13 cellular contexts compared by ENCODE assay signal in the genomic region with DNA sequence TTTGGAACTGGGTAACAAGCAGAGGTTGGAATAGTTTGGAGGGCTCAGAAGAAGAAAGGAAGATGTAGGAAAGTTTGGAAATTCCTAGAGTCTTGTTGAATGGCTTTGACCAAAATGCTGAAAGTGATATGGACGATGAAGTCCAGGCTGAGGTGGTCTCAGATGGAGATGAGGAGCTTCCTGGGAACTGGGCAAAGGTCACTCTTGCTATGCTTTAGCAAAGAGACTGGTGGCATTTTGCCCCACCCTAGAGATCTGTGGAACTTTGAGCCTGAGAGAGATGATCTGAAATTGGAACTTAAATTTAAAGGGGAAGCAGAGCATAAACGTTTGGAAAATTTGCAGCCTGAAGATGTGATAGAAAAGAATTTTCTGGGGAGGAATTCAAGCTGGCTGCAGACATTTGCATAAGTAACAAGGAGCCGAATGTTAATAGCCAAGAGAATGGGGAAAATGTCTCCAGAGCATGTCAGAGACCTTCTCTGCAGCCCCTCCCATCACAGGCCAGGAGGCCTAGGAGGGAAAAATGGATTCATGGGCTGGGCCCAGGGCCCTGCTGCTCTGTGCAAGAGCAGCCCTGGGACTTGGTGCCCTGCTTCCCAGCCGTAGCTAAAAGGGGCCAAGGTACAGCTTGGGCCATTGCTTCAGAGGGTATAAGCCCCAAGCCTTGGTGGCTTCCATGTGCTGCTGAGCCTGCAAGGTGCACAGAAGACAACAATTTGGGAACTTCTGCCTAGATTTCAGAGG. TPM values are rescaled to one million over a fixed set of nuclear protein-coding genes. Genes with fewer than 3 reads are reported as not detected.
A peak's percentile ranks its signal among the peaks of the same experiment; 100 is the strongest.
DNase-seq lines count a peak whose midpoint lies in the region; ATAC-seq and TF ChIP-seq lines count a peak whose summit lies in the region.
"Had no signal": no experiment of that assay in that cellular context is flagged by ENCODE, and none has a peak within 500 bp of the region (broad histone marks: within the 10 kb centered on the region; RNA-seq: fewer than 3 reads in every experiment).

No MANE protein-coding gene starts in this region.

- H3K9me3 Mint-ChIP-seq in activated CD4-positive, alpha-beta T cell treated with anti-CD3 and anti-CD28 coated beads, Interleukin-2, amount 10 ng/mL, durations not matched to agents 24 days and 14 days: no peaks in the 10 kb centered on the region
- H3K9me3 Mint-ChIP-seq in activated CD4-positive, alpha-beta T cell treated with anti-CD3 and anti-CD28 coated beads for 36 hours (ENCODE audit: low read depth): no peaks in the 10 kb centered on the region
- H3K9me3 Mint-ChIP-seq in progenitor cell of endocrine pancreas (ENCODE audit: low read depth): no peaks in the 10 kb centered on the region
- H3K9me3 Mint-ChIP-seq in GM23338: peaks cover 3% of the 10 kb centered on the region; the same call in 2 of the 3 replicates

- no peak overlapping the region for H3K4me3 Mint-ChIP-seq in activated CD4-positive, alpha-beta T cell treated with anti-CD3 and anti-CD28 coated beads, Interleukin-2, amount 10 ng/mL, durations not matched to agents 24 days and 14 days
- no peak overlapping the region for H3K4me3 Mint-ChIP-seq in activated CD4-positive, alpha-beta T cell treated with anti-CD3 and anti-CD28 coated beads for 36 hours
- H3K4me3 Mint-ChIP-seq in progenitor cell of endocrine pancreas (ENCODE audit: low read depth) (no peak overlapping the region), GM23338 (no peak overlapping the region)

- H3K4me3 ChIP-seq in HCT116 (replicated peaks in 1 of 2; ENCODE audit: low read depth in 1 of 2, low read length in 2 of 2): no peak overlapping the region
- H3K4me3 ChIP-seq in colonic mucosa: no peak overlapping the region
- H3K4me3 ChIP-seq in PC-9: no peak overlapping the region
- no peak overlapping the region for H3K4me3 ChIP-seq in GM23338

- H3K27ac ChIP-seq in HCT116 (ENCODE audit: low read depth, low read length) (no peak overlapping the region), colonic mucosa (peak overlapping the region; percentile 48), PC-9 (no peak overlapping the region), GM23338 (ENCODE audit: low read depth) (no peak overlapping the region)
- H3K27ac ChIP-seq: 22Rv1 had no signal

- H3K27ac Mint-ChIP-seq in activated CD4-positive, alpha-beta T cell treated with anti-CD3 and anti-CD28 coated beads, Interleukin-2, amount 10 ng/mL, durations not matched to agents 24 days and 14 days: no peak overlapping the region
- no peak overlapping the region for H3K27ac Mint-ChIP-seq in activated CD4-positive, alpha-beta T cell treated with anti-CD3 and anti-CD28 coated beads for 36 hours
- H3K27ac Mint-ChIP-seq in progenitor cell of endocrine pancreas (peak overlapping the region; percentile 3), GM23338 (no peak overlapping the region)

- H2AFZ ChIP-seq in HCT116 (ENCODE audit: low read depth, low read length, poor library complexity, severe bottlenecking) (no peak overlapping the region), PC-9 (no peak overlapping the region), GM23338 (no peak overlapping the region)

- no peaks in the 10 kb centered on the region for H3K27me3 Mint-ChIP-seq in activated CD4-positive, alpha-beta T cell treated with anti-CD3 and anti-CD28 coated beads, Interleukin-2, amount 10 ng/mL, durations not matched to agents 24 days and 14 days
- H3K27me3 Mint-ChIP-seq in activated CD4-positive, alpha-beta T cell treated with anti-CD3 and anti-CD28 coated beads for 36 hours: no peaks in the 10 kb centered on the region
- H3K27me3 Mint-ChIP-seq in progenitor cell of endocrine pancreas (no peaks in the 10 kb centered on the region), GM23338 (ENCODE audit: insufficient read depth, low read depth, poor library complexity) (peaks cover 10% of the 10 kb centered on the region)

- H4K20me1 ChIP-seq in HCT116 (ENCODE audit: insufficient read depth) (0 out of 2 replicates have a peak, but pooled peaks cover 4% of the 10 kb centered on the region), PC-9 (ENCODE audit: insufficient read depth) (no peaks in the 10 kb centered on the region), GM23338 (replicated peaks; ENCODE audit: insufficient read depth) (peaks cover 12% of the 10 kb centered on the region; the same call in 1 of the 2 replicates)

- DNase-seq in activated CD4-positive, alpha-beta T cell treated with anti-CD3 and anti-CD28 coated beads, Interleukin-2, amount 10 ng/mL, durations not matched to agents 24 days and 14 days: peak; percentile 40
- no peak for DNase-seq in activated CD4-positive, alpha-beta T cell treated with anti-CD3 and anti-CD28 coated beads for 36 hours
- DNase-seq in HCT116 (ENCODE audit: low read depth, low spot score) (no peak), colonic mucosa (peak; percentile 67), progenitor cell of endocrine pancreas (ENCODE audit: low spot score, unreplicated experiment) (no peak), PC-9 (no peak), GM23338 (ENCODE audit: low spot score) (no peak)
- DNase-seq: C1 segment of cervical spinal cord; NCI-H226; NCI-H526 treated with DMSO at 0.1 percent for 48 hours; NK-92 treated with Interleukin-12 subunit alpha and Interleukin-12 subunit beta, amount 100 ng/mL, for 24 hours had no signal

- TF ChIP-seq CTCF in HCT116 (IDR thresholded peaks at IDR 0.05 in 2 of 3, conservative IDR thresholded peaks at IDR 0.05 in 1 of 3; ENCODE audit: borderline replicate concordance in 1 of 3, insufficient read depth in 1 of 3, low read depth in 2 of 3, low read length in 2 of 3): no peak
- TF ChIP-seq CTCF in colonic mucosa (IDR thresholded peaks at IDR 0.05): no peak
- no peak for TF ChIP-seq CTCF in progenitor cell of endocrine pancreas (IDR thresholded peaks at IDR 0.05; ENCODE audit: unreplicated experiment)
- TF ChIP-seq CTCF in PC-9 (conservative IDR thresholded peaks at IDR 0.05): no peak
- no peak for TF ChIP-seq CTCF in GM23338 (conservative IDR thresholded peaks at IDR 0.05; ENCODE audit: low read depth in 2 of 2)

- H3K4me2 ChIP-seq in HCT116 (ENCODE audit: low read length): no peak overlapping the region
- H3K4me2 ChIP-seq in PC-9: no peak overlapping the region
- no peak overlapping the region for H3K4me2 ChIP-seq in GM23338

- ATAC-seq in activated CD4-positive, alpha-beta T cell treated with anti-CD3 and anti-CD28 coated beads for 36 hours: no peak
- ATAC-seq in HCT116: no peak
- no peak for ATAC-seq in GM23338
- no peak for ATAC-seq in HG03571 (IDR thresholded peaks at IDR 0.05; ENCODE audit: unreplicated experiment)

- H3K9ac ChIP-seq in HCT116 (ENCODE audit: low read length): no peak overlapping the region
- H3K9ac ChIP-seq in colonic mucosa (ENCODE audit: low read depth in 2 of 2, low read length in 2 of 2): no peak overlapping the region

- peaks cover 80% of the 10 kb centered on the region for H3K79me2 ChIP-seq in HCT116 (ENCODE audit: insufficient read depth, low read length)
- H3K79me2 ChIP-seq in PC-9 (ENCODE audit: low read depth): peaks cover 20% of the 10 kb centered on the region
- peaks cover 57% of the 10 kb centered on the region for H3K79me2 ChIP-seq in GM23338 (replicated peaks; ENCODE audit: insufficient read depth)

- TF ChIP-seq RAD21 in HCT116 (IDR thresholded peaks at IDR 0.05; ENCODE audit: low read depth): no peak

- RAD21 ChIA-PET in HCT116 (lab: Charles Lee; ENCODE audit: low non-redundant PET in 1 of 2, low total read pairs in 2 of 2, uncharacterized antibody in 2 of 2, unreplicated experiment in 2 of 2): no interaction called here

- H3K4me1 Mint-ChIP-seq in activated CD4-positive, alpha-beta T cell treated with anti-CD3 and anti-CD28 coated beads, Interleukin-2, amount 10 ng/mL, durations not matched to agents 24 days and 14 days: peaks cover 37% of the 10 kb centered on the region
- H3K4me1 Mint-ChIP-seq in activated CD4-positive, alpha-beta T cell treated with anti-CD3 and anti-CD28 coated beads for 36 hours: peaks cover 33% of the 10 kb centered on the region
- H3K4me1 Mint-ChIP-seq in progenitor cell of endocrine pancreas (ENCODE audit: low read depth) (peaks cover 14% of the 10 kb centered on the region), GM23338 (peaks cover 4% of the 10 kb centered on the region; the same call in 2 of the 3 replicates)

- H3K27me3 ChIP-seq in HCT116 (ENCODE audit: insufficient read depth, low read length): no peaks in the 10 kb centered on the region
- no peaks in the 10 kb centered on the region for H3K27me3 ChIP-seq in colonic mucosa
- no peaks in the 10 kb centered on the region for H3K27me3 ChIP-seq in PC-9 (ENCODE audit: insufficient read depth, low read depth)
- no peaks in the 10 kb centered on the region for H3K27me3 ChIP-seq in GM23338 (ENCODE audit: insufficient read depth)

- H3F3A ChIP-seq in PC-9 (ENCODE audit: insufficient read depth, low read depth) (no peaks in the 10 kb centered on the region), GM23338 (replicated peaks; ENCODE audit: low read depth) (no peaks in the 10 kb centered on the region)

- peaks cover 5 to 18% of the 10 kb centered on the region in 2 experiments; a peak in 3 of 4 replicates for H3K4me1 ChIP-seq in HCT116 (ENCODE audit: control insufficient read depth in 1 of 2, insufficient read depth in 2 of 2, low read length in 2 of 2)
- H3K4me1 ChIP-seq in colonic mucosa: peaks cover 14% of the 10 kb centered on the region
- peaks cover 8% of the 10 kb centered on the region; the same call in 1 of the 2 replicates for H3K4me1 ChIP-seq in PC-9 (replicated peaks; ENCODE audit: insufficient read depth)
- H3K4me1 ChIP-seq in GM23338 (ENCODE audit: insufficient read depth): peaks cover 9% of the 10 kb centered on the region

- POLR2A ChIA-PET in activated CD4-positive, alpha-beta T cell treated with anti-CD3 and anti-CD28 coated beads for 36 hours (lab: Charles Lee): interaction anchor here (0.5 kb wide), 1 partner anchor 213 kb away, joined by 3 read pairs; no protein-coding TSS in a partner anchor
- POLR2A ChIA-PET in HCT116 (lab: Charles Lee) (no interaction called here), PC-9 (lab: Charles Lee; ENCODE audit: unreplicated experiment) (no interaction called here)

- H3K9me2 ChIP-seq in HCT116 (ENCODE audit: insufficient read depth): no peaks in the 10 kb centered on the region
- H3K9me2 ChIP-seq in PC-9 (ENCODE audit: insufficient read depth): no peaks in the 10 kb centered on the region
- no peaks in the 10 kb centered on the region for H3K9me2 ChIP-seq in GM23338 (ENCODE audit: insufficient read depth)

- intact Hi-C loops in activated CD4-positive, alpha-beta T cell treated with anti-CD3 and anti-CD28 coated beads, Interleukin-2, amount 10 ng/mL, durations not matched to agents 24 days and 14 days (cut with micrococcal nuclease): no loop called here
- intact Hi-C loops in activated CD4-positive, alpha-beta T cell treated with anti-CD3 and anti-CD28 coated beads for 36 hours (cut with DNase I, micrococcal nuclease): no loop called here
- intact Hi-C loops in HCT116 (cut with micrococcal nuclease) (no loop called here), colonic mucosa (cut with DNase I) (no loop called here), PC-9 (cut with micrococcal nuclease; ENCODE audit: unreplicated experiment) (no loop called here)

- TF ChIP-seq POLR2A in HCT116 (IDR thresholded peaks at IDR 0.05; ENCODE audit: borderline replicate concordance, extremely low read depth, insufficient read depth, insufficient read length): no peak

- H3K36me3 ChIP-seq in HCT116 (ENCODE audit: control insufficient read depth in 1 of 2, insufficient read depth in 2 of 2, low read length in 2 of 2) (peaks cover 18 to 28% of the 10 kb centered on the region in 2 experiments; a peak in 3 of 4 replicates), colonic mucosa (no peaks in the 10 kb centered on the region), PC-9 (ENCODE audit: low read depth) (no peaks in the 10 kb centered on the region), GM23338 (ENCODE audit: insufficient read depth) (peaks cover 19% of the 10 kb centered on the region)

- H3K9me3 ChIP-seq in HCT116 (ENCODE audit: control insufficient read depth in 1 of 2, insufficient read depth in 1 of 2, low read depth in 1 of 2, low read length in 2 of 2): no peaks in the 10 kb centered on the region
- H3K9me3 ChIP-seq in colonic mucosa: no peaks in the 10 kb centered on the region
- no peaks in the 10 kb centered on the region for H3K9me3 ChIP-seq in PC-9 (ENCODE audit: insufficient read depth, low read depth)

- H3K36me3 Mint-ChIP-seq in activated CD4-positive, alpha-beta T cell treated with anti-CD3 and anti-CD28 coated beads, Interleukin-2, amount 10 ng/mL, durations not matched to agents 24 days and 14 days (ENCODE audit: low read depth): peaks cover 54% of the 10 kb centered on the region
- H3K36me3 Mint-ChIP-seq in activated CD4-positive, alpha-beta T cell treated with anti-CD3 and anti-CD28 coated beads for 36 hours (ENCODE audit: low read depth): peaks cover 57% of the 10 kb centered on the region
- peaks cover 5% of the 10 kb centered on the region for H3K36me3 Mint-ChIP-seq in progenitor cell of endocrine pancreas (ENCODE audit: insufficient read depth)
- H3K36me3 Mint-ChIP-seq in GM23338 (ENCODE audit: low read depth): peaks cover 55% of the 10 kb centered on the region

- CTCF ChIA-PET in activated CD4-positive, alpha-beta T cell treated with anti-CD3 and anti-CD28 coated beads for 36 hours (lab: Charles Lee): interaction anchor here (0.7 kb wide), 1 partner anchor 81 kb away, joined by 3 read pairs; no protein-coding TSS in a partner anchor
- CTCF ChIA-PET in HCT116 (lab: Charles Lee) (no interaction called here), PC-9 (lab: Charles Lee) (no interaction called here)

- TSS peak; percentile 12 for BruUV-seq in HCT116 (replicated peaks; lab: Mats Ljungman, UMichigan)
- no TSS peak for BruUV-seq in PC-9 (replicated peaks; lab: Mats Ljungman, UMichigan)

RNA-seq across cellular contexts. Expression of a gene that starts 3.6 kb away (rescaled TPM):
- total RNA-seq in activated CD4-positive, alpha-beta T cell treated with anti-CD3 and anti-CD28 coated beads, Interleukin-2, amount 10 ng/mL, durations not matched to agents 24 days and 14 days: 39.0 and 39.8 TPM in 2 replicates
- total RNA-seq in activated CD4-positive, alpha-beta T cell treated with anti-CD3 and anti-CD28 coated beads for 36 hours: 10 to 100 TPM; 16.1 to 20.7 TPM
- 23.5 TPM for total RNA-seq in HCT116 (2021; ENCODE audit: unreplicated experiment)
- 6.6 and 11.0 TPM in 2 replicates for polyA plus RNA-seq in HCT116 (2012)
- total RNA-seq in colonic mucosa: 10 to 100 TPM; 20.6 to 35.5 TPM
- total RNA-seq in progenitor cell of endocrine pancreas: 13.4 and 14.4 TPM in 2 replicates
- total RNA-seq in PC-9 (2021): 4.5 and 5.6 TPM in 2 replicates
- 17.7 and 21.5 TPM in 2 replicates for total RNA-seq in GM23338 (2014; rRNA removed; shearing (Covaris generic))
- polyA plus RNA-seq in GM23338 (2016; fragmentation: Nextera tagmentation; extraction: Ambion mirVana): 21.0 and 26.2 TPM in 2 replicates

Comparison
In these comparisons a context has a peak if more than half of its experiments do, and no peak if none do; other contexts are left out.
1. DNase-seq: peak in activated CD4-positive, alpha-beta T cell treated with anti-CD3 and anti-CD28 coated beads, Interleukin-2, amount 10 ng/mL, durations not matched to agents 24 days and 14 days (single experiment) and colonic mucosa (single experiment); none in activated CD4-positive, alpha-beta T cell treated with anti-CD3 and anti-CD28 coated beads for 36 hours (single experiment), HCT116 (single experiment), progenitor cell of endocrine pancreas (single experiment), PC-9 (0 of 2) and GM23338 (single experiment).